18 cellular contexts compared by ENCODE assay signal in the genomic region with DNA sequence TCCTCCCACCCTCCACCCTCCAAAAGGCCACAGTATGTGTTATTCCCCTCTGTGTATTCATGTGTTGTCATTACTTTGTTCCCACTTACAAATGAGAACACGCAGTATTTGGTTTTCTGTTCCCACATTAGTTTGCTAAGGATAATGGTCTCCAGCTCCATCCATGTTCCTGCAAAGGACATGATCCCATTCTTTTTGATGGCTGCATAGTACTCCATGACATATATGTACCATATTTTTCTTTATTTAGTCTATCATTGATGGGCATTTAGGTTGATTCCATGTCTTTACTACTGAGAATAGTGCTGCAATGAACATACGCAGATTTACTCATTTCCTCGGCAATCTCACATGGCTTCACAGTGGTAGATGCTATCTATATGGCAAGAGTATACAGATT.
DNase-seq lines count a peak whose midpoint lies in the region; ATAC-seq, FAIRE-seq and TF ChIP-seq lines count a peak whose summit lies in the region.
"Had no signal": no experiment of that assay in that cellular context is flagged by ENCODE, and none has a peak within 500 bp of the region (broad histone marks: within the 10 kb centered on the region; RNA-seq: fewer than 3 reads in every experiment).

No MANE protein-coding gene starts in this region.

- TF ChIP-seq EP300 in K562 (IDR thresholded peaks at IDR 0.05; ENCODE audit: low read length) = no peak

- 3% methylated on average over 3 of the region's 3 CpGs for WGBS in K562 (ENCODE audit: insufficient coverage, low coverage, missing lambda C conversion rate)

- peaks cover 6% of the 10 kb centered on the region for H3K9me3 Mint-ChIP-seq in activated CD4-positive, alpha-beta T cell treated with anti-CD3 and anti-CD28 coated beads for 36 hours (ENCODE audit: low read depth)

- H3K27me3 Mint-ChIP-seq in activated CD4-positive, alpha-beta T cell treated with anti-CD3 and anti-CD28 coated beads for 36 hours = no peaks in the 10 kb centered on the region

- H3K9me3 ChIP-seq in HEK293 (ENCODE audit: control insufficient read depth, insufficient read depth, low read depth, low read length) = no peaks in the 10 kb centered on the region
- H3K9me3 ChIP-seq in K562 (replicated peaks; ENCODE audit: control insufficient read depth, insufficient read depth, low read depth, low read length) = no peaks in the 10 kb centered on the region
- H3K9me3 ChIP-seq: HAP-1 had no signal

- H3K27ac Mint-ChIP-seq in activated CD4-positive, alpha-beta T cell treated with anti-CD3 and anti-CD28 coated beads for 36 hours = peak overlapping the region; percentile 49
- H3K27ac Mint-ChIP-seq: B cell; CD8-positive, alpha-beta T cell; GM23338; HFFc6 had no signal

- H3K36me3 ChIP-seq in HEK293 (ENCODE audit: control insufficient read depth in 2 of 2, insufficient read depth in 1 of 2, low read length in 2 of 2) (no peaks in the 10 kb centered on the region), K562 (ENCODE audit: control insufficient read depth, insufficient read depth, low read length) (no peaks in the 10 kb centered on the region), H7 (replicated peaks; ENCODE audit: control insufficient read depth, insufficient read depth, low read length) (no peaks in the 10 kb centered on the region)
- H3K36me3 ChIP-seq: HAP-1 had no signal

- no peak overlapping the region for H3K9ac ChIP-seq in K562 (ENCODE audit: insufficient read depth in 1 of 2, low read depth in 2 of 2, low read length in 2 of 2)

- no peak for TF ChIP-seq POLR2A in K562 (conservative IDR thresholded peaks at IDR 0.05)

- H3K9me1 ChIP-seq in K562 (ENCODE audit: control insufficient read depth, insufficient read depth, low read length) = no peaks in the 10 kb centered on the region

- H3K4me1 ChIP-seq in HEK293 (ENCODE audit: control insufficient read depth, insufficient read depth, low read length) (no peaks in the 10 kb centered on the region), K562 (replicated peaks in 1 of 2; ENCODE audit: control insufficient read depth in 2 of 2, insufficient read depth in 2 of 2, low read length in 2 of 2) (no peaks in the 10 kb centered on the region)
- H3K4me1 ChIP-seq: HAP-1 had no signal

- H3K4me1 Mint-ChIP-seq in activated CD4-positive, alpha-beta T cell treated with anti-CD3 and anti-CD28 coated beads for 36 hours = peaks cover 10% of the 10 kb centered on the region
- H3K4me1 Mint-ChIP-seq: B cell had no signal

- in situ Hi-C loops in K562 (cut with MboI) = no loop called here

- ATAC-seq in activated CD4-positive, alpha-beta T cell treated with anti-CD3 and anti-CD28 coated beads for 36 hours = no peak
- ATAC-seq in K562 (no peak), GM18909 (IDR thresholded peaks at IDR 0.05; ENCODE audit: poor library complexity, unreplicated experiment) (no peak), GM21737 (IDR thresholded peaks at IDR 0.05; ENCODE audit: unreplicated experiment) (no peak)
- ATAC-seq: GM23338 had no signal

- H3K4me3 ChIP-seq in HEK293 (ENCODE audit: low read depth, low read length) (no peak overlapping the region), K562 (no peak overlapping the region), H7 (ENCODE audit: insufficient read depth, low read depth, low read length) (no peak overlapping the region)
- H3K4me3 ChIP-seq: GM23338, HAP-1 had no signal

- no peak for TF ChIP-seq CTCF in HEK293 (tag by site-specific recombination; IDR thresholded peaks at IDR 0.05)
- TF ChIP-seq CTCF in K562 (IDR thresholded peaks at IDR 0.05 in 2 of 3, conservative IDR thresholded peaks at IDR 0.05 in 1 of 3; ENCODE audit: insufficient read depth in 2 of 3, low read depth in 1 of 3, low read length in 3 of 3) = no peak

- intact Hi-C loops in activated CD4-positive, alpha-beta T cell treated with anti-CD3 and anti-CD28 coated beads for 36 hours (cut with DNase I, micrococcal nuclease) = loop anchor here (1.0 to 5.0 kb wide), 7 partner anchors 23 to 191 kb away; no protein-coding TSS in a partner anchor
- intact Hi-C loops in K562 (cut with micrococcal nuclease) = no loop called here

- POLR2A ChIA-PET in activated CD4-positive, alpha-beta T cell treated with anti-CD3 and anti-CD28 coated beads for 36 hours (lab: Charles Lee) = no interaction called here
- POLR2A ChIA-PET in HEK293 (lab: Yijun Ruan, JAX) (no interaction called here), K562 (lab: Yijun Ruan, JAX) (no interaction called here)

- no peak for TF ChIP-seq RAD21 in K562 (CRISPR knock-in tag; conservative IDR thresholded peaks at IDR 0.05 in 1 of 2, IDR thresholded peaks at IDR 0.05 in 1 of 2)

- no peak overlapping the region for H2AFZ ChIP-seq in K562 (ENCODE audit: low read depth, low read length)
- H2AFZ ChIP-seq: GM23338 had no signal

- no peaks in the 10 kb centered on the region for H3K36me3 Mint-ChIP-seq in activated CD4-positive, alpha-beta T cell treated with anti-CD3 and anti-CD28 coated beads for 36 hours (ENCODE audit: low read depth)
- H3K36me3 Mint-ChIP-seq: CD8-positive, alpha-beta T cell had no signal

- no peak overlapping the region for H3K4me3 Mint-ChIP-seq in activated CD4-positive, alpha-beta T cell treated with anti-CD3 and anti-CD28 coated beads for 36 hours
- H3K4me3 Mint-ChIP-seq: B cell; CD8-positive, alpha-beta T cell; GM23338; HFFc6 had no signal

- FAIRE-seq in K562 (lab: Jason Lieb, UNC) = no peak
- FAIRE-seq: D721Med, GM12892 had no signal

- H3K27me3 ChIP-seq in K562 (ENCODE audit: control insufficient read depth in 2 of 2, insufficient read depth in 2 of 2, low read length in 2 of 2) = peaks cover 0 to 6% of the 10 kb centered on the region in 2 experiments; a peak in 1 of 5 replicates
- no peaks in the 10 kb centered on the region for H3K27me3 ChIP-seq in H7 (ENCODE audit: control insufficient read depth, insufficient read depth, low read length)

- H3K27ac ChIP-seq in HEK293 (ENCODE audit: extremely low read depth, low read depth, low read length) (no peak overlapping the region), K562 (ENCODE audit: extremely low read depth, low read depth, low read length) (no peak overlapping the region)
- H3K27ac ChIP-seq: C4-2B had no signal

- H3K79me2 ChIP-seq in K562 (ENCODE audit: control insufficient read depth, insufficient read depth, low read length) = no peaks in the 10 kb centered on the region

- no TSS peak for BruUV-seq in K562 (replicated peaks; lab: Mats Ljungman, UMichigan)

- CTCF ChIA-PET in activated CD4-positive, alpha-beta T cell treated with anti-CD3 and anti-CD28 coated beads for 36 hours (lab: Charles Lee) = no interaction called here
- CTCF ChIA-PET in HEK293 (lab: Yijun Ruan, JAX) (no interaction called here), K562 (lab: Yijun Ruan, JAX; ENCODE audit: low intra/inter-chr PET ratio) (no interaction called here)

- H3K4me2 ChIP-seq in K562 (ENCODE audit: insufficient read depth, low read length) = no peak overlapping the region
- H3K4me2 ChIP-seq: GM23338 had no signal

- no peak for DNase-seq in activated CD4-positive, alpha-beta T cell treated with anti-CD3 and anti-CD28 coated beads for 36 hours
- DNase-seq in activated CD4-positive, alpha-beta T cell treated with anti-CD3 and anti-CD28 coated beads, Interleukin-2, amount 50 U/mL, for 1 hour = no peak
- no peak for DNase-seq in K562 (ENCODE audit: extremely low read depth in 1 of 4, low spot score in 3 of 4)
- no peak for DNase-seq in H7
- DNase-seq: CD8-positive, alpha-beta T cell; COR-L47; DND-41; GDM1 had no signal

- H4K20me1 ChIP-seq in K562 (replicated peaks; ENCODE audit: control insufficient read depth, insufficient read depth, low read length) = no peaks in the 10 kb centered on the region

TF ChIP-seq in HEK293, 187 proteins besides CTCF, POLR2A, EP300 and RAD21:
- TF ChIP-seq ZNF292 (tag by site-specific recombination; IDR thresholded peaks at IDR 0.05; ENCODE audit: borderline replicate concordance, low read depth) = no peak
- TF ChIP-seq ZNF132 (tag by site-specific recombination; IDR thresholded peaks at IDR 0.05; ENCODE audit: borderline replicate concordance) = no peak
- TF ChIP-seq ZNF146 (tag by site-specific recombination; IDR thresholded peaks at IDR 0.05) = peak; percentile 75; the same call in 1 of the 2 replicates

TF ChIP-seq in K562, 482 proteins besides CTCF, POLR2A, EP300 and RAD21 (continues in another document):
- TF ChIP-seq MECOM (CRISPR knock-in tag; IDR thresholded peaks at IDR 0.05) (no peak), SIN3A (IDR thresholded peaks at IDR 0.05; ENCODE audit: borderline replicate concordance in 2 of 2, control insufficient read depth in 1 of 2, low read depth in 2 of 2, low read length in 2 of 2) (no peak), BCL6 (CRISPR knock-in tag; IDR thresholded peaks at IDR 0.05) (no peak), ZSCAN29 (IDR thresholded peaks at IDR 0.05) (no peak), SRSF9 (IDR thresholded peaks at IDR 0.05; ENCODE audit: borderline replicate concordance, low read depth, low read length) (no peak), ZNF146 (CRISPR knock-in tag; IDR thresholded peaks at IDR 0.05; ENCODE audit: unreplicated experiment) (peak; percentile 82), MYBL2 (IDR thresholded peaks at IDR 0.05; ENCODE audit: low read depth) (no peak), MYBL2 (CRISPR knock-in tag; IDR thresholded peaks at IDR 0.05; ENCODE audit: borderline replicate concordance) (no peak), RBM25 (IDR thresholded peaks at IDR 0.05; ENCODE audit: low read depth, low read length, severe bottlenecking) (peak; percentile 19)
- TF ChIP-seq, protein P1, sequence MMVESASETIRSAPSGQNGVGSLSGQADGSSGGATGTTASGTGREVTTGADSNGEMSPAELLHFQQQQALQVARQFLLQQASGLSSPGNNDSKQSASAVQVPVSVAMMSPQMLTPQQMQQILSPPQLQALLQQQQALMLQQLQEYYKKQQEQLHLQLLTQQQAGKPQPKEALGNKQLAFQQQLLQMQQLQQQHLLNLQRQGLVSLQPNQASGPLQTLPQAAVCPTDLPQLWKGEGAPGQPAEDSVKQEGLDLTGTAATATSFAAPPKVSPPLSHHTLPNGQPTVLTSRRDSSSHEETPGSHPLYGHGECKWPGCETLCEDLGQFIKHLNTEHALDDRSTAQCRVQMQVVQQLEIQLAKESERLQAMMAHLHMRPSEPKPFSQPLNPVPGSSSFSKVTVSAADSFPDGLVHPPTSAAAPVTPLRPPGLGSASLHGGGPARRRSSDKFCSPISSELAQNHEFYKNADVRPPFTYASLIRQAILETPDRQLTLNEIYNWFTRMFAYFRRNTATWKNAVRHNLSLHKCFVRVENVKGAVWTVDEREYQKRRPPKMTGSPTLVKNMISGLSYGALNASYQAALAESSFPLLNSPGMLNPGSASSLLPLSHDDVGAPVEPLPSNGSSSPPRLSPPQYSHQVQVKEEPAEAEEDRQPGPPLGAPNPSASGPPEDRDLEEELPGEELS (CRISPR knock-in tag; IDR thresholded peaks at IDR 0.05; ENCODE audit: borderline replicate concordance) = no peak
